In the genomic region with DNA sequence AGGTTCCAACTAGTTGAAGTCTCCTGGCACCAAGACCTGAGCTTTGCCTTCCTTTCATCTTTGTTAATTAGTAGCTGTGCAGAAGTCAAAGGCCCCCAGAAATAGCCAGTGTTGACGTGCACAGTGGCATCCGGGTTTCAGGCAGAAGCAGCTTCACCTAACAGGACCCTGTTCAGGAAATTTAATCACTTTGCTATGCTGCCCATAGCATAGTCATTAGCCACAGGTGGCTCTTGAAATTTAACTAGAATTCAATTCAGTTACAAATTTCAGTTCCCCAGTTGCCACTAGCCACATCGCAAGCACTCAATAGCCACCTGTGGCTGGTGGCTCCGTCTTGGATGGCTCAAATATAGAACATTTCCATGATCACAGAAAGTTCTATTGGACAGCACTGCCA, we compare ENCODE assay signal across 12 cellular contexts.
DNase-seq lines count a peak whose midpoint lies in the region; ATAC-seq lines count a peak whose summit lies in the region.
"Had no signal": no experiment of that assay in that cellular context is flagged by ENCODE, and none has a peak within 500 bp of the region (broad histone marks: within the 10 kb centered on the region; RNA-seq: fewer than 3 reads in every experiment).

No MANE protein-coding gene starts in this region.

- ATAC-seq in GM18498 (IDR thresholded peaks at IDR 0.05; ENCODE audit: unreplicated experiment) (peak; percentile 69), GM19438 (IDR thresholded peaks at IDR 0.05; ENCODE audit: low read depth, unreplicated experiment) (peak; percentile 68), HG02840 (IDR thresholded peaks at IDR 0.05; ENCODE audit: low FRiP score, unreplicated experiment) (peak; percentile 66), HG03520 (IDR thresholded peaks at IDR 0.05; ENCODE audit: unreplicated experiment) (peak; percentile 51)

- DNase-seq in NCI-H1436 treated with DMSO at 0.1 percent for 48 hours (lab: John Stamatoyannopoulos, UW) (no peak), islet precursor cell (no peak), dedifferentiated amniotic fluid mesenchymal stem cell (ENCODE audit: extremely low spot score) (no peak), MV-4-11 (lab: John Stamatoyannopoulos, UW) (no peak)
- DNase-seq: ACHN; activated CD4-positive, alpha-beta T cell treated with anti-CD3 and anti-CD28 coated beads for 1 hour; activated effector memory CD4-positive, alpha-beta T cell treated with anti-CD3 and anti-CD28 coated beads, Interleukin-2, amount 50 U/mL, for 16 hours; stimulated activated CD4-positive, alpha-beta T cell treated with anti-CD3 and anti-CD28 coated beads, Interleukin-2, amount 100 ng/mL, for 48 hours had no signal
